ENCODE assay signal across 8 cellular contexts in the genomic region with DNA sequence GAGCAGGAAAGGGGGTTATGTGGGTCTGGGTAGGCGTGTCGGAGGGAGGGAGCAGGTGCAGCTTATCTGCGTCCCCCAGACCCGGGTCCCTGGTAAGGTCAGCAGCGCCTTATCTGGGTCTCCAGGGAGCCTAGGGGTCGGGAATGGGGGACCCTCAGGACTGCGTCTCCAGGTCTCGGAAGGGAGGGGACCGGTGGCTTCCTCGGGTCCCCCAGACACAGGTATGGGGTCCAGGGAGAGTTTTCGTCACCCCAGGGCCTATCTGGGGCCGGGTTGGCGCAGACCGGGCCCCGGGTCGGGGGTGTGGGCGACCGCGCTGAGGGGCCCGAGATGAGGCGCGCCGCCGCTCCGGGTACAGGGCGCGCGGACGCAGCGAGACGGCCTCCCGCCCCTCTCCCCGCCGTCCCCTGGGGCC. TPM values are rescaled to one million over a fixed set of nuclear protein-coding genes. Genes with fewer than 3 reads are reported as not detected.
DNase-seq lines count a peak whose midpoint lies in the region; ATAC-seq and TF ChIP-seq lines count a peak whose summit lies in the region.

No MANE protein-coding gene starts in this region.

- DNase-seq in SK-N-SH (no peak), HuH-7 (ENCODE audit: low spot score) (no peak)
- DNase-seq in activated CD8-positive, alpha-beta T cell treated with anti-CD3 and anti-CD28 coated beads, Interleukin-2, amount 10 ng/mL, durations not matched to agents 7 days and 5 days: peak; percentile 28
- no peak for DNase-seq in stimulated activated effector memory CD8-positive, alpha-beta T cell treated with anti-CD3 and anti-CD28 coated beads, Interleukin-12 subunit alpha, Interleukin-12 subunit beta, amount 100 ng/mL, for 72 hours (ENCODE audit: low spot score in 2 of 2)
- no peak for DNase-seq in NK-92 treated with Interleukin-12 subunit alpha and Interleukin-12 subunit beta, amount 100 ng/mL, for 24 hours (lab: John Stamatoyannopoulos, UW)

- peaks cover 0 to 35% of the 10 kb centered on the region in 2 experiments for H3K36me3 ChIP-seq in SK-N-SH (replicated peaks in 1 of 2; ENCODE audit: control insufficient read depth in 1 of 2, insufficient read depth in 2 of 2, low read length in 1 of 2)
- peaks cover 6% of the 10 kb centered on the region for H3K36me3 ChIP-seq in iPS-15b (ENCODE audit: control insufficient read depth, insufficient read depth, low read length)

- H3K4me3 ChIP-seq in SK-N-SH (ENCODE audit: low read depth in 2 of 2, low read length in 1 of 2) (peak overlapping the region; percentile 87 to 88), iPS-15b (ENCODE audit: low read depth, low read length) (peak overlapping the region; percentile 94)

- POLR2A ChIA-PET in SK-N-SH (lab: Yijun Ruan, JAX): no interaction called here
- POLR2A ChIA-PET in activated CD8-positive, alpha-beta T cell treated with anti-CD3 and anti-CD28 coated beads, Interleukin-2, amount 10 ng/mL, durations not matched to agents 7 days and 5 days (lab: Charles Lee): no interaction called here

- H3F3A ChIP-seq in SK-N-SH (replicated peaks; ENCODE audit: insufficient read depth): peaks cover 3% of the 10 kb centered on the region

- H3K9me2 ChIP-seq in SK-N-SH: no peaks in the 10 kb centered on the region

- H3K27ac ChIP-seq in SK-N-SH (ENCODE audit: low read depth in 2 of 2, low read length in 1 of 2): peak overlapping the region; percentile 29 to 75; a peak in 3 of 4 replicates

- peak overlapping the region; percentile 95 for H3K4me3 Mint-ChIP-seq in activated CD8-positive, alpha-beta T cell treated with anti-CD3 and anti-CD28 coated beads, Interleukin-2, amount 10 ng/mL, durations not matched to agents 7 days and 5 days
- peak overlapping the region; percentile 99 for H3K4me3 Mint-ChIP-seq in stimulated activated effector memory CD8-positive, alpha-beta T cell treated with anti-CD3 and anti-CD28 coated beads, Interleukin-12 subunit alpha, Interleukin-12 subunit beta, amount 100 ng/mL, for 72 hours

- H3K9me3 ChIP-seq in SK-N-SH (no peaks in the 10 kb centered on the region), iPS-15b (ENCODE audit: control insufficient read depth, insufficient read depth, low read length) (no peaks in the 10 kb centered on the region)

- H3K27me3 Mint-ChIP-seq in activated CD8-positive, alpha-beta T cell treated with anti-CD3 and anti-CD28 coated beads, Interleukin-2, amount 10 ng/mL, durations not matched to agents 7 days and 5 days (ENCODE audit: low read depth): no peaks in the 10 kb centered on the region

- peaks cover 30% of the 10 kb centered on the region for H4K20me1 ChIP-seq in SK-N-SH (ENCODE audit: insufficient read depth)

- no peaks in the 10 kb centered on the region for H3K9me3 Mint-ChIP-seq in activated CD8-positive, alpha-beta T cell treated with anti-CD3 and anti-CD28 coated beads, Interleukin-2, amount 10 ng/mL, durations not matched to agents 7 days and 5 days (ENCODE audit: insufficient read depth)
- no peaks in the 10 kb centered on the region for H3K9me3 Mint-ChIP-seq in stimulated activated effector memory CD8-positive, alpha-beta T cell treated with anti-CD3 and anti-CD28 coated beads, Interleukin-12 subunit alpha, Interleukin-12 subunit beta, amount 100 ng/mL, for 72 hours

- WGBS in SK-N-SH (ENCODE audit: low lambda C conversion rate): 4% methylated on average over 4 of the region's 34 CpGs

- no peak for TF ChIP-seq RAD21 in SK-N-SH (IDR thresholded peaks at IDR 0.05; ENCODE audit: low read length)

- no peak for TF ChIP-seq EP300 in SK-N-SH (IDR thresholded peaks at IDR 0.05; ENCODE audit: borderline replicate concordance in 1 of 2, low read depth in 1 of 2, low read length in 1 of 2)

- ATAC-seq in SK-N-SH treated with all-trans-retinoic acid at 6 μM for 48 hours: no peak
- peak; percentile 6 for ATAC-seq in HG03039 (IDR thresholded peaks at IDR 0.05; ENCODE audit: unreplicated experiment)
- peak; percentile 6 for ATAC-seq in activated CD8-positive, alpha-beta T cell treated with anti-CD3 and anti-CD28 coated beads, Interleukin-2, amount 10 ng/mL, durations not matched to agents 7 days and 5 days
- ATAC-seq in stimulated activated effector memory CD8-positive, alpha-beta T cell treated with anti-CD3 and anti-CD28 coated beads, Interleukin-12 subunit alpha, Interleukin-12 subunit beta, amount 100 ng/mL, for 72 hours: peak; percentile 24

- H2AFZ ChIP-seq in SK-N-SH (ENCODE audit: low read depth): no peak overlapping the region; the same call in 1 of the 2 replicates

- peaks cover 25 to 35% of the 10 kb centered on the region in 2 experiments; a peak in 3 of 4 replicates for H3K4me1 ChIP-seq in SK-N-SH (ENCODE audit: control insufficient read depth in 1 of 2, insufficient read depth in 2 of 2, low read depth in 1 of 2, low read length in 1 of 2)
- peaks cover 12% of the 10 kb centered on the region for H3K4me1 ChIP-seq in iPS-15b (ENCODE audit: control insufficient read depth, insufficient read depth, low read length)

- H3K4me2 ChIP-seq in SK-N-SH: peak overlapping the region; percentile 92

- H3K27me3 ChIP-seq in SK-N-SH (ENCODE audit: insufficient read depth) (no peaks in the 10 kb centered on the region), iPS-15b (ENCODE audit: control insufficient read depth, insufficient read depth, low read length) (no peaks in the 10 kb centered on the region)

- peaks cover 38% of the 10 kb centered on the region for H3K36me3 Mint-ChIP-seq in activated CD8-positive, alpha-beta T cell treated with anti-CD3 and anti-CD28 coated beads, Interleukin-2, amount 10 ng/mL, durations not matched to agents 7 days and 5 days (ENCODE audit: low read depth)
- peaks cover 95% of the 10 kb centered on the region for H3K36me3 Mint-ChIP-seq in stimulated activated effector memory CD8-positive, alpha-beta T cell treated with anti-CD3 and anti-CD28 coated beads, Interleukin-12 subunit alpha, Interleukin-12 subunit beta, amount 100 ng/mL, for 72 hours

- peaks cover 82% of the 10 kb centered on the region for H3K4me1 Mint-ChIP-seq in activated CD8-positive, alpha-beta T cell treated with anti-CD3 and anti-CD28 coated beads, Interleukin-2, amount 10 ng/mL, durations not matched to agents 7 days and 5 days (ENCODE audit: low read depth)
- peaks cover 85% of the 10 kb centered on the region for H3K4me1 Mint-ChIP-seq in stimulated activated effector memory CD8-positive, alpha-beta T cell treated with anti-CD3 and anti-CD28 coated beads, Interleukin-12 subunit alpha, Interleukin-12 subunit beta, amount 100 ng/mL, for 72 hours

- CTCF ChIA-PET in SK-N-SH (lab: Yijun Ruan, JAX): no interaction called here
- CTCF ChIA-PET in activated CD8-positive, alpha-beta T cell treated with anti-CD3 and anti-CD28 coated beads, Interleukin-2, amount 10 ng/mL, durations not matched to agents 7 days and 5 days (lab: Charles Lee): no interaction called here

- no peak for TF ChIP-seq CTCF in SK-N-SH (IDR thresholded peaks at IDR 0.05)

- peak overlapping the region; percentile 93 for H3K27ac Mint-ChIP-seq in activated CD8-positive, alpha-beta T cell treated with anti-CD3 and anti-CD28 coated beads, Interleukin-2, amount 10 ng/mL, durations not matched to agents 7 days and 5 days
- H3K27ac Mint-ChIP-seq in stimulated activated effector memory CD8-positive, alpha-beta T cell treated with anti-CD3 and anti-CD28 coated beads, Interleukin-12 subunit alpha, Interleukin-12 subunit beta, amount 100 ng/mL, for 72 hours: peak overlapping the region; percentile 99

- H3K79me2 ChIP-seq in SK-N-SH (ENCODE audit: insufficient read depth): peaks cover 90% of the 10 kb centered on the region

- H3K9ac ChIP-seq in SK-N-SH (peak overlapping the region; percentile 82), iPS-15b (ENCODE audit: low read depth, low read length) (peak overlapping the region; percentile 94)

TF ChIP-seq in SK-N-SH, 30 proteins besides CTCF, POLR2A, EP300 and RAD21 (continues in another document):
- TF ChIP-seq, protein P1, sequence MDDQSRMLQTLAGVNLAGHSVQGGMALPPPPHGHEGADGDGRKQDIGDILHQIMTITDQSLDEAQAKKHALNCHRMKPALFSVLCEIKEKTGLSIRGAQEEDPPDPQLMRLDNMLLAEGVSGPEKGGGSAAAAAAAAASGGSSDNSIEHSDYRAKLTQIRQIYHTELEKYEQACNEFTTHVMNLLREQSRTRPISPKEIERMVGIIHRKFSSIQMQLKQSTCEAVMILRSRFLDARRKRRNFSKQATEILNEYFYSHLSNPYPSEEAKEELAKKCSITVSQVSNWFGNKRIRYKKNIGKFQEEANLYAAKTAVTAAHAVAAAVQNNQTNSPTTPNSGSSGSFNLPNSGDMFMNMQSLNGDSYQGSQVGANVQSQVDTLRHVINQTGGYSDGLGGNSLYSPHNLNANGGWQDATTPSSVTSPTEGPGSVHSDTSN (IDR thresholded peaks at IDR 0.05): no peak

TF ChIP-seq in SK-N-SH treated with all-trans-retinoic acid at 6 μM for 48 hours, 23 proteins besides CTCF, POLR2A, EP300 and RAD21 (continues in another document):
- TF ChIP-seq, protein P2, sequence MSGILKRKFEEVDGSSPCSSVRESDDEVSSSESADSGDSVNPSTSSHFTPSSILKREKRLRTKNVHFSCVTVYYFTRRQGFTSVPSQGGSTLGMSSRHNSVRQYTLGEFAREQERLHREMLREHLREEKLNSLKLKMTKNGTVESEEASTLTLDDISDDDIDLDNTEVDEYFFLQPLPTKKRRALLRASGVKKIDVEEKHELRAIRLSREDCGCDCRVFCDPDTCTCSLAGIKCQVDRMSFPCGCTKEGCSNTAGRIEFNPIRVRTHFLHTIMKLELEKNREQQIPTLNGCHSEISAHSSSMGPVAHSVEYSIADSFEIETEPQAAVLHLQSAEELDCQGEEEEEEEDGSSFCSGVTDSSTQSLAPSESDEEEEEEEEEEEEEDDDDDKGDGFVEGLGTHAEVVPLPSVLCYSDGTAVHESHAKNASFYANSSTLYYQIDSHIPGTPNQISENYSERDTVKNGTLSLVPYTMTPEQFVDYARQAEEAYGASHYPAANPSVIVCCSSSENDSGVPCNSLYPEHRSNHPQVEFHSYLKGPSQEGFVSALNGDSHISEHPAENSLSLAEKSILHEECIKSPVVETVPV (CRISPR knock-in tag; IDR thresholded peaks at IDR 0.05): no peak

RNA-seq across cellular contexts. Expression of a gene that starts 0.3 kb away (rescaled TPM):
- polyA plus RNA-seq in SK-N-SH (2012; rRNA removed): 4.0 and 4.3 TPM in 2 replicates
- 3.9 and 4.2 TPM in 2 replicates for polyA plus RNA-seq in SK-N-SH (2012; cell fraction: cytosol; rRNA removed)
- 5.2 and 6.1 TPM in 2 replicates for polyA plus RNA-seq in SK-N-SH (2012; cell fraction: nucleus; rRNA removed)
- total RNA-seq in activated CD8-positive, alpha-beta T cell treated with anti-CD3 and anti-CD28 coated beads, Interleukin-2, amount 10 ng/mL, durations not matched to agents 7 days and 5 days: 10 to 100 TPM; 21.9 to 22.9 TPM

RNA-seq across cellular contexts. Expression of a gene that starts 0.5 kb away (rescaled TPM):
- polyA plus RNA-seq in SK-N-SH (2012; rRNA removed): 35.6 and 40.5 TPM in 2 replicates
- 27.9 and 35.3 TPM in 2 replicates for polyA plus RNA-seq in SK-N-SH (2012; cell fraction: cytosol; rRNA removed)
- polyA plus RNA-seq in SK-N-SH (2012; cell fraction: nucleus; rRNA removed): 19.0 and 25.9 TPM in 2 replicates
- 10 to 100 TPM; 23.5 to 24.8 TPM for total RNA-seq in activated CD8-positive, alpha-beta T cell treated with anti-CD3 and anti-CD28 coated beads, Interleukin-2, amount 10 ng/mL, durations not matched to agents 7 days and 5 days
